Comparison of ENCODE assay signal across 1 cellular context in the genomic region with DNA sequence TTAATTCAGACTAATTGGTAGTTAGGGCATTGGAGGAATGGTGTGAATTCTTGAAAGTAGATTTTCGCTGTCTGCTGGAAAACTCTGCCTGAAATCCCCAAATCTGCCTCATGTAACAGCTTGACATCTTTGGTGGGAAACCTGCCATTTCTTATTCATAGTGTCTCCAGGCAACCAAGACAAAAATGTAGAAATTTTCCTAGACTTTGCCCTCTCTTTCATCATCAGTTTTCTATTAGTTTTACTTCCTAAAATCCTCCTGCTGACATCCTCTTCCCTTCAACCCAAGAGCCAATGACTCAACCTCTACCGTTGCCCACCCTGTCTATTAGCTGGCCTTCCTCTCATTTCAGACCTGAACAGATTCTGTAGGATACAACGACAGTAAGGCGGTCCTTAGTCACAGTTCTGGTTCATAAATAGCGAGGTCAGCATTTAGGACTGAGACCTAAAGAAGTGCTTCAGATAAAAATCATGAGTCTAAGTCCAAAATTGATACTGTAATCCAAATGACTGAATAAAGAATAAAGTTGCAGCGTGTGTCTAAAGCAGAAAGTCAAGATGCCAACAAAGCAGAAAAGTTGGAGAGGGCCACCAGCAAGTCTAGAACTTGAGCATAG.
TF ChIP-seq lines count a peak whose summit lies in the region.

No MANE protein-coding gene starts in this region.

TF ChIP-seq in A549, 52 proteins besides CTCF, POLR2A, EP300 and RAD21 (continued from another document):
- TF ChIP-seq, protein P1, sequence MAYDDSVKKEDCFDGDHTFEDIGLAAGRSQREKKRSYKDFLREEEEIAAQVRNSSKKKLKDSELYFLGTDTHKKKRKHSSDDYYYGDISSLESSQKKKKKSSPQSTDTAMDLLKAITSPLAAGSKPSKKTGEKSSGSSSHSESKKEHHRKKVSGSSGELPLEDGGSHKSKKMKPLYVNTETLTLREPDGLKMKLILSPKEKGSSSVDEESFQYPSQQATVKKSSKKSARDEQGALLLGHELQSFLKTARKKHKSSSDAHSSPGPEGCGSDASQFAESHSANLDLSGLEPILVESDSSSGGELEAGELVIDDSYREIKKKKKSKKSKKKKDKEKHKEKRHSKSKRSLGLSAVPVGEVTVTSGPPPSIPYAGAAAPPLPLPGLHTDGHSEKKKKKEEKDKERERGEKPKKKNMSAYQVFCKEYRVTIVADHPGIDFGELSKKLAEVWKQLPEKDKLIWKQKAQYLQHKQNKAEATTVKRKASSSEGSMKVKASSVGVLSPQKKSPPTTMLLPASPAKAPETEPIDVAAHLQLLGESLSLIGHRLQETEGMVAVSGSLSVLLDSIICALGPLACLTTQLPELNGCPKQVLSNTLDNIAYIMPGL (CRISPR knock-in tag; IDR thresholded peaks at IDR 0.05; ENCODE audit: borderline replicate concordance): no peak
- TF ChIP-seq NR3C1 (IDR thresholded peaks at IDR 0.05) (no peak), MAFK (IDR thresholded peaks at IDR 0.05; ENCODE audit: partially characterized antibody) (peak; percentile 96), MYC (IDR thresholded peaks at IDR 0.05; ENCODE audit: borderline replicate concordance, low read length) (no peak), GATA3 (IDR thresholded peaks at IDR 0.05; ENCODE audit: borderline replicate concordance) (no peak), RNF2 (IDR thresholded peaks at IDR 0.05; ENCODE audit: borderline replicate concordance, low read depth) (no peak), HOXB5 (CRISPR knock-in tag; IDR thresholded peaks at IDR 0.05) (no peak), PHF8 (IDR thresholded peaks at IDR 0.05; ENCODE audit: borderline replicate concordance, low read depth) (no peak), MAZ (IDR thresholded peaks at IDR 0.05; ENCODE audit: borderline replicate concordance, low read depth, low read length) (no peak), BHLHE40 (IDR thresholded peaks at IDR 0.05; ENCODE audit: low read depth, low read length) (no peak), FOSL2 (IDR thresholded peaks at IDR 0.05) (0 out of 2 replicates have a peak, but pooled peaks have one; percentile 9), FOSL2 (CRISPR knock-in tag; IDR thresholded peaks at IDR 0.05) (peak; percentile 24)
- TF ChIP-seq, protein P2, sequence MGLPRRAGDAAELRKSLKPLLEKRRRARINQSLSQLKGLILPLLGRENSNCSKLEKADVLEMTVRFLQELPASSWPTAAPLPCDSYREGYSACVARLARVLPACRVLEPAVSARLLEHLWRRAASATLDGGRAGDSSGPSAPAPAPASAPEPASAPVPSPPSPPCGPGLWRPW (IDR thresholded peaks at IDR 0.05): no peak
- TF ChIP-seq, protein P3, sequence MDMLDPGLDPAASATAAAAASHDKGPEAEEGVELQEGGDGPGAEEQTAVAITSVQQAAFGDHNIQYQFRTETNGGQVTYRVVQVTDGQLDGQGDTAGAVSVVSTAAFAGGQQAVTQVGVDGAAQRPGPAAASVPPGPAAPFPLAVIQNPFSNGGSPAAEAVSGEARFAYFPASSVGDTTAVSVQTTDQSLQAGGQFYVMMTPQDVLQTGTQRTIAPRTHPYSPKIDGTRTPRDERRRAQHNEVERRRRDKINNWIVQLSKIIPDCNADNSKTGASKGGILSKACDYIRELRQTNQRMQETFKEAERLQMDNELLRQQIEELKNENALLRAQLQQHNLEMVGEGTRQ (IDR thresholded peaks at IDR 0.05): no peak
- TF ChIP-seq, protein P4, sequence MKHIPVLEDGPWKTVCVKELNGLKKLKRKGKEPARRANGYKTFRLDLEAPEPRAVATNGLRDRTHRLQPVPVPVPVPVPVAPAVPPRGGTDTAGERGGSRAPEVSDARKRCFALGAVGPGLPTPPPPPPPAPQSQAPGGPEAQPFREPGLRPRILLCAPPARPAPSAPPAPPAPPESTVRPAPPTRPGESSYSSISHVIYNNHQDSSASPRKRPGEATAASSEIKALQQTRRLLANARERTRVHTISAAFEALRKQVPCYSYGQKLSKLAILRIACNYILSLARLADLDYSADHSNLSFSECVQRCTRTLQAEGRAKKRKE (CRISPR knock-in tag; IDR thresholded peaks at IDR 0.05; ENCODE audit: low read depth): no peak
- TF ChIP-seq, protein P5, sequence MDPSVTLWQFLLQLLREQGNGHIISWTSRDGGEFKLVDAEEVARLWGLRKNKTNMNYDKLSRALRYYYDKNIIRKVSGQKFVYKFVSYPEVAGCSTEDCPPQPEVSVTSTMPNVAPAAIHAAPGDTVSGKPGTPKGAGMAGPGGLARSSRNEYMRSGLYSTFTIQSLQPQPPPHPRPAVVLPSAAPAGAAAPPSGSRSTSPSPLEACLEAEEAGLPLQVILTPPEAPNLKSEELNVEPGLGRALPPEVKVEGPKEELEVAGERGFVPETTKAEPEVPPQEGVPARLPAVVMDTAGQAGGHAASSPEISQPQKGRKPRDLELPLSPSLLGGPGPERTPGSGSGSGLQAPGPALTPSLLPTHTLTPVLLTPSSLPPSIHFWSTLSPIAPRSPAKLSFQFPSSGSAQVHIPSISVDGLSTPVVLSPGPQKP (IDR thresholded peaks at IDR 0.05; ENCODE audit: low read depth, low read length): no peak
